In genomic region chr15:96409231-96410138, GRCh38 we compare ENCODE assay signal across 11 cellular contexts.
DNase-seq lines count a peak whose midpoint lies in the region; ATAC-seq and TF ChIP-seq lines count a peak whose summit lies in the region.
"Had no signal": no experiment of that assay in that cellular context is flagged by ENCODE, and none has a peak within 500 bp of the region (broad histone marks: within the 10 kb centered on the region; RNA-seq: fewer than 3 reads in every experiment).

No MANE protein-coding gene starts in this region.

- no peak overlapping the region for H3K14ac ChIP-seq in mesenchymal stem cell (ENCODE audit: low read length in 2 of 2)

- no peak for TF ChIP-seq EP300 in transverse colon (IDR thresholded peaks at IDR 0.05; ENCODE audit: low read depth)

- CTCF ChIA-PET in activated CD8-positive, alpha-beta memory T cell treated with anti-CD3 and anti-CD28 coated beads, Interleukin-2, amount 10 ng/mL, durations not matched to agents 7 days and 5 days (lab: Charles Lee): no interaction called here

- H3K9me3 ChIP-seq in ectodermal cell (ENCODE audit: control insufficient read depth, low read length) (no peaks in the 10 kb centered on the region), mesenchymal stem cell (ENCODE audit: control insufficient read depth, low read length) (no peaks in the 10 kb centered on the region), transverse colon (no peaks in the 10 kb centered on the region)

- no peak overlapping the region for H4K8ac ChIP-seq in mesenchymal stem cell (ENCODE audit: low read length)

- H2BK12ac ChIP-seq in mesenchymal stem cell (ENCODE audit: low read length in 2 of 2): no peak overlapping the region

- in situ Hi-C loops in transverse colon (cut with MboI; ENCODE audit: low pct_ligation_motif_present in 1 of 4, low pct_unique_long_range_greater_than_20kb in 1 of 4, low sequenced_read_pairs in 3 of 4) (no loop called here), GM13976 (cut with MboI; ENCODE audit: low sequenced_read_pairs, unreplicated experiment) (no loop called here)

- no peak for ATAC-seq in activated CD8-positive, alpha-beta memory T cell treated with anti-CD3 and anti-CD28 coated beads, Interleukin-2, amount 10 ng/mL, durations not matched to agents 7 days and 5 days

- H3K4me1 ChIP-seq in ectodermal cell (ENCODE audit: control insufficient read depth, insufficient read depth, low read length) (peaks cover 12% of the 10 kb centered on the region), mesenchymal stem cell (ENCODE audit: control insufficient read depth, insufficient read depth, low read depth, low read length) (peaks cover 8% of the 10 kb centered on the region), transverse colon (peaks cover 0 to 15% (median 12%) of the 10 kb centered on the region in 4 donors)

- H3K36me3 ChIP-seq in ectodermal cell (ENCODE audit: control insufficient read depth, insufficient read depth, low read length) (no peaks in the 10 kb centered on the region), mesenchymal stem cell (ENCODE audit: control insufficient read depth in 1 of 2, insufficient read depth in 2 of 2, low read depth in 1 of 2, low read length in 2 of 2) (no peaks in the 10 kb centered on the region), transverse colon (no peaks in the 10 kb centered on the region)

- H3K79me1 ChIP-seq in mesenchymal stem cell (replicated peaks; ENCODE audit: low read length, poor library complexity, severe bottlenecking): no peaks in the 10 kb centered on the region

- DNase-seq in activated CD8-positive, alpha-beta memory T cell treated with anti-CD3 and anti-CD28 coated beads, Interleukin-2, amount 10 ng/mL, durations not matched to agents 7 days and 5 days: no peak
- no peak for DNase-seq in activated CD8-positive, alpha-beta memory T cell treated with anti-CD3 and anti-CD28 coated beads for 24 hours
- DNase-seq in mesenchymal stem cell: no peak
- DNase-seq in transverse colon: peak; percentile 16
- DNase-seq in hippocampal formation (lab: John Stamatoyannopoulos, UW): no peak
- DNase-seq in activated CD4-positive, alpha-beta T cell treated with anti-CD3 and anti-CD28 coated beads, Interleukin-2, amount 50 U/mL, for 1 hour: no peak
- DNase-seq in GM13976 (ENCODE audit: low spot score): no peak
- DNase-seq: activated B cell treated with CpG ODN at 0.5 μM for 24 hours; hypothalamus; NK-92 treated with Interleukin-12 subunit alpha and Interleukin-12 subunit beta, amount 100 ng/mL, for 24 hours had no signal

- no peak overlapping the region for H3K27ac ChIP-seq in ectodermal cell (ENCODE audit: insufficient read depth, low read depth, low read length, poor library complexity, severe bottlenecking)
- no peak overlapping the region for H3K27ac ChIP-seq in mesenchymal stem cell (ENCODE audit: low read length, poor library complexity, severe bottlenecking)
- H3K27ac ChIP-seq in transverse colon: no peak overlapping the region

- no peaks in the 10 kb centered on the region for H3K9me3 Mint-ChIP-seq in activated CD8-positive, alpha-beta memory T cell treated with anti-CD3 and anti-CD28 coated beads, Interleukin-2, amount 10 ng/mL, durations not matched to agents 7 days and 5 days (ENCODE audit: low read depth)
- H3K9me3 Mint-ChIP-seq: activated B cell treated with CpG ODN at 0.5 μM for 24 hours had no signal

- peaks cover 2% of the 10 kb centered on the region for H3K36me3 Mint-ChIP-seq in activated CD8-positive, alpha-beta memory T cell treated with anti-CD3 and anti-CD28 coated beads, Interleukin-2, amount 10 ng/mL, durations not matched to agents 7 days and 5 days

- H3K4me3 ChIP-seq in ectodermal cell (ENCODE audit: insufficient read depth, low read depth, low read length) (peak overlapping the region; percentile 29), mesenchymal stem cell (ENCODE audit: insufficient read depth in 1 of 2, low read depth in 1 of 2, low read length in 2 of 2) (peak overlapping the region in 1 of 2 experiments; percentile 67), transverse colon (peak overlapping the region in 2 of 4 donors; percentile 10 to 36)

- no peak overlapping the region for H2AK5ac ChIP-seq in mesenchymal stem cell (ENCODE audit: low read length, severe bottlenecking)

- H3K27me3 Mint-ChIP-seq in activated CD8-positive, alpha-beta memory T cell treated with anti-CD3 and anti-CD28 coated beads, Interleukin-2, amount 10 ng/mL, durations not matched to agents 7 days and 5 days: peaks cover 77% of the 10 kb centered on the region

- WGBS in ectodermal cell, 2 experiments: 1% methylated on average over 76 to 77 of the region's 77 CpGs
- 3% methylated on average over 64 of the region's 77 CpGs for WGBS in mesenchymal stem cell
- WGBS in transverse colon (ENCODE audit: low coverage in 1 of 2), 2 donors: 15 to 16% methylated on average over 6 to 57 of the region's 77 CpGs

- no peak overlapping the region for H3K4me3 Mint-ChIP-seq in activated CD8-positive, alpha-beta memory T cell treated with anti-CD3 and anti-CD28 coated beads, Interleukin-2, amount 10 ng/mL, durations not matched to agents 7 days and 5 days
- H3K4me3 Mint-ChIP-seq: activated B cell treated with CpG ODN at 0.5 μM for 24 hours had no signal

- peak overlapping the region; percentile 59 for H3K4me2 ChIP-seq in mesenchymal stem cell (ENCODE audit: low read length, poor library complexity, severe bottlenecking)

- H3K4ac ChIP-seq in mesenchymal stem cell (ENCODE audit: low read depth in 1 of 2, low read length in 2 of 2): no peak overlapping the region

- H3K27me3 ChIP-seq in ectodermal cell (ENCODE audit: control insufficient read depth, insufficient read depth, low read length, poor library complexity, severe bottlenecking): peaks cover 100% of the 10 kb centered on the region
- peaks cover 90 to 92% of the 10 kb centered on the region in 2 experiments for H3K27me3 ChIP-seq in mesenchymal stem cell (ENCODE audit: control insufficient read depth in 1 of 2, insufficient read depth in 1 of 2, low read length in 2 of 2)
- H3K27me3 ChIP-seq in transverse colon: peaks cover 94% of the 10 kb centered on the region

- H2BK15ac ChIP-seq in mesenchymal stem cell (ENCODE audit: low read depth, poor library complexity, severe bottlenecking): no peak overlapping the region

- H2BK120ac ChIP-seq in mesenchymal stem cell (ENCODE audit: low read depth, low read length): no peak overlapping the region

- H3K4me1 Mint-ChIP-seq in activated CD8-positive, alpha-beta memory T cell treated with anti-CD3 and anti-CD28 coated beads, Interleukin-2, amount 10 ng/mL, durations not matched to agents 7 days and 5 days: no peaks in the 10 kb centered on the region
- H3K4me1 Mint-ChIP-seq: activated B cell treated with CpG ODN at 0.5 μM for 24 hours had no signal

- no peak overlapping the region for H3K9ac ChIP-seq in mesenchymal stem cell (ENCODE audit: low read length)

- peak overlapping the region; percentile 59 for H3K27ac Mint-ChIP-seq in activated CD8-positive, alpha-beta memory T cell treated with anti-CD3 and anti-CD28 coated beads, Interleukin-2, amount 10 ng/mL, durations not matched to agents 7 days and 5 days
- H3K27ac Mint-ChIP-seq: activated B cell treated with CpG ODN at 0.5 μM for 24 hours had no signal

- H4K91ac ChIP-seq in mesenchymal stem cell (ENCODE audit: low read length): no peak overlapping the region

- H3K18ac ChIP-seq in mesenchymal stem cell (ENCODE audit: low read depth in 1 of 2, low read length in 2 of 2): no peak overlapping the region

- TF ChIP-seq CTCF in transverse colon (IDR thresholded peaks at IDR 0.05): no peak
- no peak for TF ChIP-seq CTCF in GM13976 (IDR thresholded peaks at IDR 0.05; ENCODE audit: borderline replicate concordance, control extremely low read depth, extremely low read depth, insufficient read depth, missing control alignments)

- no peak overlapping the region for H3K23ac ChIP-seq in mesenchymal stem cell (ENCODE audit: low read length in 2 of 2)

- H2BK5ac ChIP-seq in mesenchymal stem cell (ENCODE audit: low read depth, low read length, poor library complexity, severe bottlenecking): no peak overlapping the region

- intact Hi-C loops in transverse colon (cut with DNase I; ENCODE audit: low total_unique reads): no loop called here

- H2AFZ ChIP-seq in mesenchymal stem cell (ENCODE audit: low read depth, low read length): no peak overlapping the region

- TF ChIP-seq POLR2A in transverse colon (IDR thresholded peaks at IDR 0.05): no peak
